In genomic region chr10:100742936-100743335, GRCh38 we compare ENCODE assay signal across 19 cellular contexts. TPM values are rescaled to one million over a fixed set of nuclear protein-coding genes. Genes with fewer than 3 reads are reported as not detected.
DNase-seq lines count a peak whose midpoint lies in the region; ATAC-seq and TF ChIP-seq lines count a peak whose summit lies in the region.
"Had no signal": no experiment of that assay in that cellular context is flagged by ENCODE, and none has a peak within 500 bp of the region (broad histone marks: within the 10 kb centered on the region; RNA-seq: fewer than 3 reads in every experiment).

No MANE protein-coding gene starts in this region.

- peak; percentile 31 for DNase-seq in GM13977 (ENCODE audit: low spot score)
- DNase-seq in NAMALWA (ENCODE audit: low spot score): peak; percentile 18
- peak; percentile 53 for DNase-seq in endodermal cell
- DNase-seq in osteoblast (ENCODE audit: insufficient read length, low spot score, missing footprints): peak; percentile 65
- no peak for DNase-seq in activated CD4-positive, alpha-beta T cell treated with anti-CD3 and anti-CD28 coated beads, Interleukin-2, amount 50 U/mL, for 48 hours
- DNase-seq in activated CD4-positive, alpha-beta memory T cell treated with anti-CD3 and anti-CD28 coated beads, Interleukin-2, amount 10 ng/mL, durations not matched to agents 7 days and 5 days: no peak
- no peak for DNase-seq in islet precursor cell
- DNase-seq: GOT3, NCI-H1092, NCI-H1436 treated with DMSO at 0.1 percent for 48 hours, NCI-H2029, NCI-H2171 had no signal

- peaks cover 32% of the 10 kb centered on the region for H3K4me1 Mint-ChIP-seq in endodermal cell
- H3K4me1 Mint-ChIP-seq in activated CD4-positive, alpha-beta memory T cell treated with anti-CD3 and anti-CD28 coated beads, Interleukin-2, amount 10 ng/mL, durations not matched to agents 7 days and 5 days: peaks cover 32% of the 10 kb centered on the region

- H3K4me3 ChIP-seq in endodermal cell (ENCODE audit: low read length) (no peak overlapping the region), osteoblast (ENCODE audit: insufficient read depth, low read length) (no peak overlapping the region)

- in situ Hi-C loops in GM13977 (cut with MboI; ENCODE audit: low pct_unique_long_range_greater_than_20kb, low sequenced_read_pairs, unreplicated experiment): loop anchor here (25.0 kb wide), 1 partner anchor 394 kb away; the partner anchor contains the start of gene TLX1

- no peak for TF ChIP-seq CTCF in GM13977 (IDR thresholded peaks at IDR 0.05; ENCODE audit: extremely low read depth, insufficient read depth, missing control alignments)
- no peak for TF ChIP-seq CTCF in endodermal cell (conservative IDR thresholded peaks at IDR 0.05)
- TF ChIP-seq CTCF in osteoblast (IDR thresholded peaks at IDR 0.05; ENCODE audit: extremely low read depth, low read depth, low read length): no peak

- 16 to 18% methylated on average over 6 to 7 of the region's 7 CpGs for WGBS in endodermal cell (ENCODE audit: insufficient coverage in 1 of 2, insufficient read length in 1 of 2), 2 experiments

- POLR2A ChIA-PET in activated CD4-positive, alpha-beta memory T cell treated with anti-CD3 and anti-CD28 coated beads, Interleukin-2, amount 10 ng/mL, durations not matched to agents 7 days and 5 days (lab: Charles Lee): interaction anchor here (0.6 to 1.6 kb wide), 2 partner anchors 179 to 192 kb away, joined by 3 to 6 read pairs; no protein-coding TSS in a partner anchor

- no peak overlapping the region for H3K9ac ChIP-seq in endodermal cell (ENCODE audit: extremely low read depth, low read length, poor library complexity, severe bottlenecking)

- H3K27me3 Mint-ChIP-seq in endodermal cell (ENCODE audit: insufficient read depth): peaks cover 96% of the 10 kb centered on the region
- peaks cover 85% of the 10 kb centered on the region for H3K27me3 Mint-ChIP-seq in activated CD4-positive, alpha-beta memory T cell treated with anti-CD3 and anti-CD28 coated beads, Interleukin-2, amount 10 ng/mL, durations not matched to agents 7 days and 5 days

- H2AFZ ChIP-seq in osteoblast (ENCODE audit: low read length): no peak overlapping the region

- H3K27me3 ChIP-seq in endodermal cell (ENCODE audit: control insufficient read depth, insufficient read depth, low read length, poor library complexity, severe bottlenecking): peaks cover 97% of the 10 kb centered on the region
- peaks cover 93% of the 10 kb centered on the region for H3K27me3 ChIP-seq in osteoblast (ENCODE audit: insufficient read depth, low read length)

- no peaks in the 10 kb centered on the region for H3K9me3 Mint-ChIP-seq in endodermal cell
- H3K9me3 Mint-ChIP-seq in activated CD4-positive, alpha-beta memory T cell treated with anti-CD3 and anti-CD28 coated beads, Interleukin-2, amount 10 ng/mL, durations not matched to agents 7 days and 5 days: no peaks in the 10 kb centered on the region
- H3K9me3 Mint-ChIP-seq: HFFc6 had no signal

- no peaks in the 10 kb centered on the region for H3K79me2 ChIP-seq in osteoblast (ENCODE audit: insufficient read depth, low read length)

- H3K9me3 ChIP-seq in endodermal cell (ENCODE audit: control insufficient read depth, low read length) (no peaks in the 10 kb centered on the region), osteoblast (ENCODE audit: low read depth, low read length) (no peaks in the 10 kb centered on the region)

- H4K20me1 ChIP-seq in osteoblast (ENCODE audit: insufficient read depth, low read length): peaks cover 6% of the 10 kb centered on the region

- CTCF ChIA-PET in activated CD4-positive, alpha-beta memory T cell treated with anti-CD3 and anti-CD28 coated beads, Interleukin-2, amount 10 ng/mL, durations not matched to agents 7 days and 5 days (lab: Charles Lee): interaction anchor here (0.6 to 2.1 kb wide), 16 partner anchors 9 to 1097 kb away, joined by 3 to 16 read pairs (median 5); no protein-coding TSS in a partner anchor

- H3K36me3 Mint-ChIP-seq in endodermal cell (ENCODE audit: low read depth): no peaks in the 10 kb centered on the region
- peaks cover 6% of the 10 kb centered on the region for H3K36me3 Mint-ChIP-seq in activated CD4-positive, alpha-beta memory T cell treated with anti-CD3 and anti-CD28 coated beads, Interleukin-2, amount 10 ng/mL, durations not matched to agents 7 days and 5 days (ENCODE audit: low read depth)

- H3K36me3 ChIP-seq in endodermal cell (ENCODE audit: control insufficient read depth, insufficient read depth, low read length) (no peaks in the 10 kb centered on the region), osteoblast (ENCODE audit: insufficient read depth, low read length) (no peaks in the 10 kb centered on the region)

- ATAC-seq in GM21360 (IDR thresholded peaks at IDR 0.05; ENCODE audit: unreplicated experiment): no peak
- ATAC-seq: Right ventricle myocardium inferior had no signal

- H3K27ac Mint-ChIP-seq in endodermal cell: no peak overlapping the region
- no peak overlapping the region for H3K27ac Mint-ChIP-seq in activated CD4-positive, alpha-beta memory T cell treated with anti-CD3 and anti-CD28 coated beads, Interleukin-2, amount 10 ng/mL, durations not matched to agents 7 days and 5 days
- H3K27ac Mint-ChIP-seq: HFFc6 had no signal

- H3K4me1 ChIP-seq in endodermal cell (ENCODE audit: control insufficient read depth, insufficient read depth, low read length) (peaks cover 18% of the 10 kb centered on the region), osteoblast (ENCODE audit: insufficient read depth, low read length) (no peaks in the 10 kb centered on the region)

- no peak overlapping the region for H3K4me3 Mint-ChIP-seq in endodermal cell
- no peak overlapping the region for H3K4me3 Mint-ChIP-seq in activated CD4-positive, alpha-beta memory T cell treated with anti-CD3 and anti-CD28 coated beads, Interleukin-2, amount 10 ng/mL, durations not matched to agents 7 days and 5 days
- H3K4me3 Mint-ChIP-seq: HFFc6 had no signal

- H3K27ac ChIP-seq in endodermal cell (ENCODE audit: low read depth, low read length) (no peak overlapping the region), osteoblast (ENCODE audit: low read depth, low read length) (no peak overlapping the region)
- H3K27ac ChIP-seq: HL-60 had no signal

- H3K4me2 ChIP-seq in osteoblast (ENCODE audit: insufficient read depth, low read length): no peak overlapping the region

RNA-seq across cellular contexts. Expression of gene PAX2, which starts 2.4 kb away (rescaled TPM):
- total RNA-seq in endodermal cell (under 1 TPM; 0.93 to 0.99 TPM), osteoblast (not detected in 2 replicates)
- 3.0 TPM for polyA plus RNA-seq in endodermal cell (2013, experiment 1 of 2)
- polyA plus RNA-seq in endodermal cell (2013, experiment 2 of 2): 3.6 TPM
- total RNA-seq in activated CD4-positive, alpha-beta memory T cell treated with anti-CD3 and anti-CD28 coated beads, Interleukin-2, amount 10 ng/mL, durations not matched to agents 7 days and 5 days: not detected
- total RNA-seq: HFFc6, HT1080, MCF 10A, Right ventricle myocardium inferior, SK-MEL-5 had no signal

Comparison
In these comparisons a context has a peak if more than half of its experiments do, and no peak if none do; other contexts are left out.
1. DNase-seq: peak in GM13977 (single experiment), NAMALWA (single experiment), endodermal cell (single experiment) and osteoblast (single experiment); none in activated CD4-positive, alpha-beta T cell treated with anti-CD3 and anti-CD28 coated beads, Interleukin-2, amount 50 U/mL, for 48 hours (0 of 2), activated CD4-positive, alpha-beta memory T cell treated with anti-CD3 and anti-CD28 coated beads, Interleukin-2, amount 10 ng/mL, durations not matched to agents 7 days and 5 days (single experiment) and islet precursor cell (single experiment).